Comparison of ENCODE assay signal across 8 cellular contexts in the genomic region with DNA sequence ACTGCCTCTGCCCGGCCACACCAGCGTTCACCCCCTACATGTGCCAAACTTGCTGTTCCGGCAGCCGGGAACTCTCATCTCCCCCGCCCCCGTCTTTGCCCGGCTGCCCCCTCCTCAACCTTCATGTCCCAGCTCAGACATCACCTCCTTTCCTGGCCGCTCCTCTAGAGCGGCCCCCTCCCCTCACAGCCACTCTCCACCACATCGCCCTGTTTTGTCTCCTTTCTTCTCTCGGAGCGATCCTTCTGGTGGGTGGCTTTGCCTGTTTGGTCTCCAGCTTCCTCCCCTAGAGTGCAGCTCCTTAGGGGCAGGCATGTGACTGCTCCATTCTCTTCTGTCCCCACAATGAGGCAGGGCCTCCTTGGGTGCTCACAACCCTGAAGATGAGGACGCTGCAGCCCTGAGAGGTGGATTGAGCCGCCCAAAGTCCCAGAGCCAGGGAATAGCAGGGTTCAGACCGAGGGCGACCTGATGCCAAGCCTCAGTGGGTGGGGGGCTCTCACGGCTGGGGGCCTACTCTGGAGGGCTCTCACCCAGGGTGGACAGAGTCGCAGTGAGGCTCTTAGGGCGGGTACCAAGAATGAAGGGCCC. TPM values are rescaled to one million over a fixed set of nuclear protein-coding genes. Genes with fewer than 3 reads are reported as not detected.
DNase-seq lines count a peak whose midpoint lies in the region; ATAC-seq and TF ChIP-seq lines count a peak whose summit lies in the region.

No MANE protein-coding gene starts in this region.

- H3K36me3 Mint-ChIP-seq in activated CD4-positive, alpha-beta T cell treated with anti-CD3 and anti-CD28 coated beads, Interleukin-2, amount 10 ng/mL, durations not matched to agents 24 days and 14 days (ENCODE audit: low read depth): peaks cover 28% of the 10 kb centered on the region
- H3K36me3 Mint-ChIP-seq in activated naive CD8-positive, alpha-beta T cell: peaks cover 4% of the 10 kb centered on the region

- H3K4me1 ChIP-seq in thoracic aorta (ENCODE audit: control insufficient read depth in 1 of 2, low read depth in 2 of 2): peaks cover 66 to 96% of the 10 kb centered on the region in 2 donors

- peak overlapping the region; percentile 80 for H3K4me3 Mint-ChIP-seq in activated CD4-positive, alpha-beta T cell treated with anti-CD3 and anti-CD28 coated beads, Interleukin-2, amount 10 ng/mL, durations not matched to agents 24 days and 14 days
- H3K4me3 Mint-ChIP-seq in activated naive CD8-positive, alpha-beta T cell: peak overlapping the region; percentile 90

- no peak for DNase-seq in activated CD4-positive, alpha-beta T cell treated with anti-CD3 and anti-CD28 coated beads, Interleukin-2, amount 10 ng/mL, durations not matched to agents 24 days and 14 days
- DNase-seq in activated CD4-positive, alpha-beta T cell treated with anti-CD3 and anti-CD28 coated beads, Interleukin-2, amount 50 U/mL, for 48 hours: no peak
- DNase-seq in thoracic aorta (ENCODE audit: low spot score) (no peak), GM13976 (ENCODE audit: low spot score) (no peak), GM13977 (ENCODE audit: low spot score) (no peak), NCI-H1694 (lab: John Stamatoyannopoulos, UW) (no peak)

- intact Hi-C loops in activated CD4-positive, alpha-beta T cell treated with anti-CD3 and anti-CD28 coated beads, Interleukin-2, amount 10 ng/mL, durations not matched to agents 24 days and 14 days (cut with micrococcal nuclease): loop anchor here (2.0 kb wide), 2 partner anchors 40 to 80 kb away; no protein-coding TSS in a partner anchor

- no peaks in the 10 kb centered on the region for H3K36me3 ChIP-seq in thoracic aorta

- H3K27ac ChIP-seq in layer of hippocampus (ENCODE audit: low read depth, low read length): peak overlapping the region; percentile 64
- peak overlapping the region; percentile 91 to 92 for H3K27ac ChIP-seq in thoracic aorta

- peaks cover 81% of the 10 kb centered on the region for H3K4me1 Mint-ChIP-seq in activated CD4-positive, alpha-beta T cell treated with anti-CD3 and anti-CD28 coated beads, Interleukin-2, amount 10 ng/mL, durations not matched to agents 24 days and 14 days
- H3K4me1 Mint-ChIP-seq in activated naive CD8-positive, alpha-beta T cell (ENCODE audit: low read depth): peaks cover 90% of the 10 kb centered on the region

- peak overlapping the region; percentile 69 for H3K4me3 ChIP-seq in thoracic aorta

- no peaks in the 10 kb centered on the region for H3K27me3 Mint-ChIP-seq in activated CD4-positive, alpha-beta T cell treated with anti-CD3 and anti-CD28 coated beads, Interleukin-2, amount 10 ng/mL, durations not matched to agents 24 days and 14 days
- no peaks in the 10 kb centered on the region for H3K27me3 Mint-ChIP-seq in activated naive CD8-positive, alpha-beta T cell

- ATAC-seq in thoracic aorta (ENCODE audit: insufficient number of reproducible peaks, low FRiP score, low read depth): no peak

- H3K9me3 Mint-ChIP-seq in activated CD4-positive, alpha-beta T cell treated with anti-CD3 and anti-CD28 coated beads, Interleukin-2, amount 10 ng/mL, durations not matched to agents 24 days and 14 days: no peaks in the 10 kb centered on the region
- H3K9me3 Mint-ChIP-seq in activated naive CD8-positive, alpha-beta T cell (ENCODE audit: low read depth): no peaks in the 10 kb centered on the region

- no peaks in the 10 kb centered on the region for H3K27me3 ChIP-seq in layer of hippocampus (ENCODE audit: control insufficient read depth, insufficient read depth, low read length)
- H3K27me3 ChIP-seq in thoracic aorta (replicated peaks; ENCODE audit: insufficient read depth): no peaks in the 10 kb centered on the region

- in situ Hi-C loops in GM13976 (cut with MboI; ENCODE audit: low sequenced_read_pairs, unreplicated experiment): no loop called here
- in situ Hi-C loops in GM13977 (cut with MboI; ENCODE audit: low pct_unique_long_range_greater_than_20kb, low sequenced_read_pairs, unreplicated experiment): no loop called here

- TF ChIP-seq CTCF in thoracic aorta (IDR thresholded peaks at IDR 0.05) (no peak), GM13976 (IDR thresholded peaks at IDR 0.05; ENCODE audit: borderline replicate concordance, control extremely low read depth, extremely low read depth, insufficient read depth, missing control alignments) (no peak), GM13977 (IDR thresholded peaks at IDR 0.05; ENCODE audit: extremely low read depth, insufficient read depth, missing control alignments) (no peak)

- peak overlapping the region; percentile 96 for H3K27ac Mint-ChIP-seq in activated CD4-positive, alpha-beta T cell treated with anti-CD3 and anti-CD28 coated beads, Interleukin-2, amount 10 ng/mL, durations not matched to agents 24 days and 14 days
- H3K27ac Mint-ChIP-seq in activated naive CD8-positive, alpha-beta T cell: peak overlapping the region; percentile 97

- no peaks in the 10 kb centered on the region for H3K9me3 ChIP-seq in thoracic aorta

RNA-seq across cellular contexts. Expression of gene ECE1, which starts 44.9 kb away (rescaled TPM):
- total RNA-seq in activated CD4-positive, alpha-beta T cell treated with anti-CD3 and anti-CD28 coated beads, Interleukin-2, amount 10 ng/mL, durations not matched to agents 24 days and 14 days: 133 and 134 TPM in 2 replicates
- total RNA-seq in thoracic aorta: 100 to 1,000 TPM; 103 to 124 TPM
